8 cellular contexts compared by ENCODE assay signal in genomic region chr7:150435390-150436073, GRCh38. TPM values are rescaled to one million over a fixed set of nuclear protein-coding genes. Genes with fewer than 3 reads are reported as not detected.
DNase-seq lines count a peak whose midpoint lies in the region; ATAC-seq, FAIRE-seq and TF ChIP-seq lines count a peak whose summit lies in the region.

No MANE protein-coding gene starts in this region.

- no peak for TF ChIP-seq CTCF in mammary epithelial cell (conservative IDR thresholded peaks at IDR 0.05 in 1 of 2, IDR thresholded peaks at IDR 0.05 in 1 of 2; ENCODE audit: extremely low read depth in 1 of 2, insufficient read depth in 1 of 2, low read depth in 1 of 2, low read length in 2 of 2)

- no TSS peak for BruUV-seq in mammary epithelial cell (replicated peaks; lab: Mats Ljungman, UMichigan)

- CTCF ChIA-PET in mammary epithelial cell (lab: Charles Lee; ENCODE audit: low non-redundant PET), result no interaction called here

- H3K79me2 ChIP-seq in mammary epithelial cell (ENCODE audit: insufficient read depth, low read length), result no peaks in the 10 kb centered on the region

- intact Hi-C loops in mammary epithelial cell (cut with micrococcal nuclease), result no loop called here

- no peaks in the 10 kb centered on the region for H3K36me3 ChIP-seq in mammary epithelial cell (ENCODE audit: insufficient read depth, low read length)

- peak overlapping the region; percentile 10 for H3K27ac ChIP-seq in layer of hippocampus (ENCODE audit: low read depth, low read length)
- H3K27ac ChIP-seq in mammary epithelial cell (ENCODE audit: insufficient read depth, low read depth, low read length), result no peak overlapping the region

- ATAC-seq in GM21529 (IDR thresholded peaks at IDR 0.05; ENCODE audit: unreplicated experiment), result peak; percentile 91
- peak; percentile 90 for ATAC-seq in HG03575 (IDR thresholded peaks at IDR 0.05; ENCODE audit: extremely low read depth, insufficient number of reproducible peaks, low FRiP score, unreplicated experiment)
- ATAC-seq in left lobe of liver, result no peak

- no peak overlapping the region for H3K4me2 ChIP-seq in mammary epithelial cell (ENCODE audit: insufficient read depth, low read depth, low read length)

- WGBS in mammary epithelial cell (ENCODE audit: low coverage, missing lambda C conversion rate), result 59% methylated on average over 8 of the region's 8 CpGs

- no peaks in the 10 kb centered on the region for H3K4me1 ChIP-seq in mammary epithelial cell (ENCODE audit: insufficient read depth, low read length)

- H4K20me1 ChIP-seq in mammary epithelial cell (ENCODE audit: insufficient read depth, low read length), result no peaks in the 10 kb centered on the region

- H3K9ac ChIP-seq in mammary epithelial cell (ENCODE audit: insufficient read depth, low read length), result no peak overlapping the region

- dilution Hi-C loops in mammary epithelial cell (cut with HindIII; ENCODE audit: low sequenced_read_pairs), result no loop called here

- peak; percentile 100 for FAIRE-seq in GM18507 (lab: Jason Lieb, UNC)

- in situ Hi-C loops in mammary epithelial cell (cut with MboI; ENCODE audit: low sequenced_read_pairs in 2 of 2), result no loop called here

- no peak overlapping the region for H2AFZ ChIP-seq in mammary epithelial cell (ENCODE audit: low read depth, low read length)

- H3K9me3 ChIP-seq in mammary epithelial cell (replicated peaks; ENCODE audit: insufficient read depth, low read length), result no peaks in the 10 kb centered on the region

- H3K27me3 ChIP-seq in layer of hippocampus (ENCODE audit: control insufficient read depth, insufficient read depth, low read length) (no peaks in the 10 kb centered on the region), mammary epithelial cell (ENCODE audit: insufficient read depth, low read length) (no peaks in the 10 kb centered on the region)

- no peak overlapping the region for H3K4me3 ChIP-seq in mammary epithelial cell (replicated peaks in 1 of 3; ENCODE audit: insufficient read depth in 1 of 3, low read depth in 2 of 3, low read length in 3 of 3)

- no peak for DNase-seq in GM18507 (ENCODE audit: extremely low spot score, insufficient read length, low read depth)
- DNase-seq in DMS53 (lab: John Stamatoyannopoulos, UW), result no peak
- no peak for DNase-seq in left lobe of liver (ENCODE audit: low spot score)
- DNase-seq in NCI-H1417 (lab: John Stamatoyannopoulos, UW), result no peak
- no peak for DNase-seq in mammary epithelial cell

RNA-seq across cellular contexts. Expression of gene GIMAP8, which starts 14.9 kb away (rescaled TPM):
- total RNA-seq in left lobe of liver (4.4 TPM), mammary epithelial cell (1 to 10 TPM in 1 of 2 donors, not detected in 1; 3.6 TPM)
- polyA plus RNA-seq in mammary epithelial cell, result 1.2 TPM
- not detected for polyA minus RNA-seq in mammary epithelial cell

RNA-seq across cellular contexts. Expression of gene ZNF775, which starts 56.4 kb away (rescaled TPM):
- 0.88 TPM for total RNA-seq in left lobe of liver
- 1 to 10 TPM; 2.0 to 2.3 TPM for total RNA-seq in mammary epithelial cell
- polyA plus RNA-seq in mammary epithelial cell, result 1.1 TPM
- polyA minus RNA-seq in mammary epithelial cell, result 2.6 TPM
